ENCODE assay signal across 1 cellular context in the genomic region with DNA sequence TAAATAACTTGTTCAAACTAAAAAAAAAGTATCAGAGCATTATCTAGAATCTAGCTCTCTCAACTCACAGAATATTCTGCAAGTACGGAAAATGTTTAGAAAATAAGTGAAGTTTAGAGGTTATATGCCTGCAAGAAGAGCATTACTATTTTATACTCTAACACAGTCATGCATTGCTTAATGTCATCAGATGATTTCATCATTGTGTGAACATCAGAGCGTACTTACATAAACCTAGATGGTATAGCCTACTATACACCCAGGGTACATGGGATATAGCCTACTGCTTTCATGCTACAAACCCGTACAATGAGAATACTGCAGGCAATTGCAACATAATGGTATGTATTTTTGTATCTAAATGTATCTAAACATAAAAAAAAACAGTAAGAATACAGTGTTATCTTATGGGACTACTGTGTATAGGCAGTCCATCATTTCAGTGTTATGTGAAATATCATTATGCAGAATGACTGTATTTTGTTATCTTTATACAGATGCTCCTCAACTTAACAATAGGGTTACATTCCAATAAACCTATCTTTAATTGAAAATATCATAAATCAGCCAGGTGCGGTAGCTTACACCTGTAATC.
TF ChIP-seq lines count a peak whose summit lies in the region.

No MANE protein-coding gene starts in this region.

TF ChIP-seq in GM23338, 12 proteins besides CTCF, POLR2A, EP300 and RAD21:
- TF ChIP-seq, protein P1, sequence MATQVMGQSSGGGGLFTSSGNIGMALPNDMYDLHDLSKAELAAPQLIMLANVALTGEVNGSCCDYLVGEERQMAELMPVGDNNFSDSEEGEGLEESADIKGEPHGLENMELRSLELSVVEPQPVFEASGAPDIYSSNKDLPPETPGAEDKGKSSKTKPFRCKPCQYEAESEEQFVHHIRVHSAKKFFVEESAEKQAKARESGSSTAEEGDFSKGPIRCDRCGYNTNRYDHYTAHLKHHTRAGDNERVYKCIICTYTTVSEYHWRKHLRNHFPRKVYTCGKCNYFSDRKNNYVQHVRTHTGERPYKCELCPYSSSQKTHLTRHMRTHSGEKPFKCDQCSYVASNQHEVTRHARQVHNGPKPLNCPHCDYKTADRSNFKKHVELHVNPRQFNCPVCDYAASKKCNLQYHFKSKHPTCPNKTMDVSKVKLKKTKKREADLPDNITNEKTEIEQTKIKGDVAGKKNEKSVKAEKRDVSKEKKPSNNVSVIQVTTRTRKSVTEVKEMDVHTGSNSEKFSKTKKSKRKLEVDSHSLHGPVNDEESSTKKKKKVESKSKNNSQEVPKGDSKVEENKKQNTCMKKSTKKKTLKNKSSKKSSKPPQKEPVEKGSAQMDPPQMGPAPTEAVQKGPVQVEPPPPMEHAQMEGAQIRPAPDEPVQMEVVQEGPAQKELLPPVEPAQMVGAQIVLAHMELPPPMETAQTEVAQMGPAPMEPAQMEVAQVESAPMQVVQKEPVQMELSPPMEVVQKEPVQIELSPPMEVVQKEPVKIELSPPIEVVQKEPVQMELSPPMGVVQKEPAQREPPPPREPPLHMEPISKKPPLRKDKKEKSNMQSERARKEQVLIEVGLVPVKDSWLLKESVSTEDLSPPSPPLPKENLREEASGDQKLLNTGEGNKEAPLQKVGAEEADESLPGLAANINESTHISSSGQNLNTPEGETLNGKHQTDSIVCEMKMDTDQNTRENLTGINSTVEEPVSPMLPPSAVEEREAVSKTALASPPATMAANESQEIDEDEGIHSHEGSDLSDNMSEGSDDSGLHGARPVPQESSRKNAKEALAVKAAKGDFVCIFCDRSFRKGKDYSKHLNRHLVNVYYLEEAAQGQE (IDR thresholded peaks at IDR 0.05; ENCODE audit: unreplicated experiment) = no peak
- TF ChIP-seq CREB1 (CRISPR knock-in tag; IDR thresholded peaks at IDR 0.05; ENCODE audit: low read depth) (no peak), POLR2AphosphoS5 (IDR thresholded peaks at IDR 0.05; ENCODE audit: low read depth) (no peak), STAT1 (IDR thresholded peaks at IDR 0.05; ENCODE audit: unreplicated experiment) (no peak), JUNB (IDR thresholded peaks at IDR 0.05; ENCODE audit: unreplicated experiment) (no peak), NANOG (IDR thresholded peaks at IDR 0.05; ENCODE audit: borderline replicate concordance) (no peak), EZH2phosphoT487 (IDR thresholded peaks at IDR 0.05; ENCODE audit: unreplicated experiment) (no peak), ZNF114 (CRISPR knock-in tag; IDR thresholded peaks at IDR 0.05) (no peak)
- TF ChIP-seq, protein P2, sequence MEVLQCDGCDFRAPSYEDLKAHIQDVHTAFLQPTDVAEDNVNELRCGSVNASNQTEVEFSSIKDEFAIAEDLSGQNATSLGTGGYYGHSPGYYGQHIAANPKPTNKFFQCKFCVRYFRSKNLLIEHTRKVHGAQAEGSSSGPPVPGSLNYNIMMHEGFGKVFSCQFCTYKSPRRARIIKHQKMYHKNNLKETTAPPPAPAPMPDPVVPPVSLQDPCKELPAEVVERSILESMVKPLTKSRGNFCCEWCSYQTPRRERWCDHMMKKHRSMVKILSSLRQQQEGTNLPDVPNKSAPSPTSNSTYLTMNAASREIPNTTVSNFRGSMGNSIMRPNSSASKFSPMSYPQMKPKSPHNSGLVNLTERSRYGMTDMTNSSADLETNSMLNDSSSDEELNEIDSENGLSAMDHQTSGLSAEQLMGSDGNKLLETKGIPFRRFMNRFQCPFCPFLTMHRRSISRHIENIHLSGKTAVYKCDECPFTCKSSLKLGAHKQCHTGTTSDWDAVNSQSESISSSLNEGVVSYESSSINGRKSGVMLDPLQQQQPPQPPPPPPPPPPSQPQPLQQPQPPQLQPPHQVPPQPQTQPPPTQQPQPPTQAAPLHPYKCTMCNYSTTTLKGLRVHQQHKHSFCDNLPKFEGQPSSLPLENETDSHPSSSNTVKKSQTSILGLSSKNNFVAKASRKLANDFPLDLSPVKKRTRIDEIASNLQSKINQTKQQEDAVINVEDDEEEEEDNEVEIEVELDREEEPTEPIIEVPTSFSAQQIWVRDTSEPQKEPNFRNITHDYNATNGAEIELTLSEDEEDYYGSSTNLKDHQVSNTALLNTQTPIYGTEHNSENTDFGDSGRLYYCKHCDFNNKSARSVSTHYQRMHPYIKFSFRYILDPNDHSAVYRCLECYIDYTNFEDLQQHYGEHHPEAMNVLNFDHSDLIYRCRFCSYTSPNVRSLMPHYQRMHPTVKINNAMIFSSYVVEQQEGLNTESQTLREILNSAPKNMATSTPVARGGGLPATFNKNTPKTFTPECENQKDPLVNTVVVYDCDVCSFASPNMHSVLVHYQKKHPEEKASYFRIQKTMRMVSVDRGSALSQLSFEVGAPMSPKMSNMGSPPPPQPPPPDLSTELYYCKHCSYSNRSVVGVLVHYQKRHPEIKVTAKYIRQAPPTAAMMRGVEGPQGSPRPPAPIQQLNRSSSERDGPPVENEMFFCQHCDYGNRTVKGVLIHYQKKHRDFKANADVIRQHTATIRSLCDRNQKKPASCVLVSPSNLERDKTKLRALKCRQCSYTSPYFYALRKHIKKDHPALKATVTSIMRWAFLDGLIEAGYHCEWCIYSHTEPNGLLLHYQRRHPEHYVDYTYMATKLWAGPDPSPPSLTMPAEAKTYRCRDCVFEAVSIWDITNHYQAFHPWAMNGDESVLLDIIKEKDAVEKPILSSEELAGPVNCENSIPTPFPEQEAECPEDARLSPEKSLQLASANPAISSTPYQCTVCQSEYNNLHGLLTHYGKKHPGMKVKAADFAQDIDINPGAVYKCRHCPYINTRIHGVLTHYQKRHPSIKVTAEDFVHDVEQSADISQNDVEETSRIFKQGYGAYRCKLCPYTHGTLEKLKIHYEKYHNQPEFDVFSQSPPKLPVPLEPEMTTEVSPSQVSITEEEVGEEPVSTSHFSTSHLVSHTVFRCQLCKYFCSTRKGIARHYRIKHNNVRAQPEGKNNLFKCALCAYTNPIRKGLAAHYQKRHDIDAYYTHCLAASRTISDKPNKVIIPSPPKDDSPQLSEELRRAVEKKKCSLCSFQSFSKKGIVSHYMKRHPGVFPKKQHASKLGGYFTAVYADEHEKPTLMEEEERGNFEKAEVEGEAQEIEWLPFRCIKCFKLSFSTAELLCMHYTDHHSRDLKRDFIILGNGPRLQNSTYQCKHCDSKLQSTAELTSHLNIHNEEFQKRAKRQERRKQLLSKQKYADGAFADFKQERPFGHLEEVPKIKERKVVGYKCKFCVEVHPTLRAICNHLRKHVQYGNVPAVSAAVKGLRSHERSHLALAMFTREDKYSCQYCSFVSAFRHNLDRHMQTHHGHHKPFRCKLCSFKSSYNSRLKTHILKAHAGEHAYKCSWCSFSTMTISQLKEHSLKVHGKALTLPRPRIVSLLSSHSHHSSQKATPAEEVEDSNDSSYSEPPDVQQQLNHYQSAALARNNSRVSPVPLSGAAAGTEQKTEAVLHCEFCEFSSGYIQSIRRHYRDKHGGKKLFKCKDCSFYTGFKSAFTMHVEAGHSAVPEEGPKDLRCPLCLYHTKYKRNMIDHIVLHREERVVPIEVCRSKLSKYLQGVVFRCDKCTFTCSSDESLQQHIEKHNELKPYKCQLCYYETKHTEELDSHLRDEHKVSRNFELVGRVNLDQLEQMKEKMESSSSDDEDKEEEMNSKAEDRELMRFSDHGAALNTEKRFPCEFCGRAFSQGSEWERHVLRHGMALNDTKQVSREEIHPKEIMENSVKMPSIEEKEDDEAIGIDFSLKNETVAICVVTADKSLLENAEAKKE (CRISPR knock-in tag; IDR thresholded peaks at IDR 0.05) = no peak
